ENCODE assay signal across 1 cellular context in the genomic region with DNA sequence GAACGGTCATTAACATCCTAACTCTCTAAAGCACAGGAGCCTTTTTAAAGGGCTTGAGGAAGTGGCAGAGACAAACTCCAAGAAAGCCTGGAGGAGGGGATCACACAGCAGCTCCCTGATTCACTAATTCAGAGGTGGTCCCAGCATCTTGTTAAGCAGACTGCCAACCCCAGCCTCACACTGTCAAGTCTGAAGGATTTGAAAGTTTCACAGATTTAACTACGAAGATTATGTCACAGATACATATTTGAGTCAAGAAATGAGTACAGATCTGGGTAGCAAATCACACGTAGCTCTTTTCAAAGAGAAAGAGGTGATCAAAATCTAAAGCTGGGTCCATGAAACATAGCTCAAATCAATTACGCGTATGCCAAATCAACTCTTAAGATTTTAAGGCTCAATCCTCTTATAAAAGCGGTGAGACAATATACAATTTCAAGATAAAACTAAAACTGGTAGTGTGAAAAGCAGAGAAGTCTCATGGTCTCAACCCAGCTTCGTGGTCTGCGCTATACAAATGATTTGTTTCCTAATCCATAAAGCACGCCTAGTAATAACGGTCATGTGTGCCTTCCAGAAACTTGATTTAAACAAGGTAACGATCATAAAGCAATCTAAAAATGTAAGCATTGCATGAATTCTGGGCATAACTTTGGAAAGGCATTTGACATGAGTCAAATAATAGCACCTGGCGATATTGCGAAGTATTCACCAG.
TF ChIP-seq lines count a peak whose summit lies in the region.

No MANE protein-coding gene starts in this region.

TF ChIP-seq in WTC11, 78 proteins besides CTCF, POLR2A, EP300 and RAD21 (continued from another document):
- TF ChIP-seq, protein P1, sequence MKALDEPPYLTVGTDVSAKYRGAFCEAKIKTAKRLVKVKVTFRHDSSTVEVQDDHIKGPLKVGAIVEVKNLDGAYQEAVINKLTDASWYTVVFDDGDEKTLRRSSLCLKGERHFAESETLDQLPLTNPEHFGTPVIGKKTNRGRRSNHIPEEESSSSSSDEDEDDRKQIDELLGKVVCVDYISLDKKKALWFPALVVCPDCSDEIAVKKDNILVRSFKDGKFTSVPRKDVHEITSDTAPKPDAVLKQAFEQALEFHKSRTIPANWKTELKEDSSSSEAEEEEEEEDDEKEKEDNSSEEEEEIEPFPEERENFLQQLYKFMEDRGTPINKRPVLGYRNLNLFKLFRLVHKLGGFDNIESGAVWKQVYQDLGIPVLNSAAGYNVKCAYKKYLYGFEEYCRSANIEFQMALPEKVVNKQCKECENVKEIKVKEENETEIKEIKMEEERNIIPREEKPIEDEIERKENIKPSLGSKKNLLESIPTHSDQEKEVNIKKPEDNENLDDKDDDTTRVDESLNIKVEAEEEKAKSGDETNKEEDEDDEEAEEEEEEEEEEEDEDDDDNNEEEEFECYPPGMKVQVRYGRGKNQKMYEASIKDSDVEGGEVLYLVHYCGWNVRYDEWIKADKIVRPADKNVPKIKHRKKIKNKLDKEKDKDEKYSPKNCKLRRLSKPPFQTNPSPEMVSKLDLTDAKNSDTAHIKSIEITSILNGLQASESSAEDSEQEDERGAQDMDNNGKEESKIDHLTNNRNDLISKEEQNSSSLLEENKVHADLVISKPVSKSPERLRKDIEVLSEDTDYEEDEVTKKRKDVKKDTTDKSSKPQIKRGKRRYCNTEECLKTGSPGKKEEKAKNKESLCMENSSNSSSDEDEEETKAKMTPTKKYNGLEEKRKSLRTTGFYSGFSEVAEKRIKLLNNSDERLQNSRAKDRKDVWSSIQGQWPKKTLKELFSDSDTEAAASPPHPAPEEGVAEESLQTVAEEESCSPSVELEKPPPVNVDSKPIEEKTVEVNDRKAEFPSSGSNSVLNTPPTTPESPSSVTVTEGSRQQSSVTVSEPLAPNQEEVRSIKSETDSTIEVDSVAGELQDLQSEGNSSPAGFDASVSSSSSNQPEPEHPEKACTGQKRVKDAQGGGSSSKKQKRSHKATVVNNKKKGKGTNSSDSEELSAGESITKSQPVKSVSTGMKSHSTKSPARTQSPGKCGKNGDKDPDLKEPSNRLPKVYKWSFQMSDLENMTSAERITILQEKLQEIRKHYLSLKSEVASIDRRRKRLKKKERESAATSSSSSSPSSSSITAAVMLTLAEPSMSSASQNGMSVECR (CRISPR knock-in tag; IDR thresholded peaks at IDR 0.05; ENCODE audit: borderline replicate concordance): no peak
- TF ChIP-seq TP53 (CRISPR knock-in tag; IDR thresholded peaks at IDR 0.05) (no peak), ESRRA (CRISPR knock-in tag; IDR thresholded peaks at IDR 0.05; ENCODE audit: borderline replicate concordance) (no peak), JUN (CRISPR knock-in tag; IDR thresholded peaks at IDR 0.05) (no peak), ZNF219 (CRISPR knock-in tag; IDR thresholded peaks at IDR 0.05; ENCODE audit: borderline replicate concordance) (no peak), ETV6 (CRISPR knock-in tag; IDR thresholded peaks at IDR 0.05) (no peak), E2F1 (CRISPR knock-in tag; IDR thresholded peaks at IDR 0.05) (no peak)
- TF ChIP-seq, protein P2, sequence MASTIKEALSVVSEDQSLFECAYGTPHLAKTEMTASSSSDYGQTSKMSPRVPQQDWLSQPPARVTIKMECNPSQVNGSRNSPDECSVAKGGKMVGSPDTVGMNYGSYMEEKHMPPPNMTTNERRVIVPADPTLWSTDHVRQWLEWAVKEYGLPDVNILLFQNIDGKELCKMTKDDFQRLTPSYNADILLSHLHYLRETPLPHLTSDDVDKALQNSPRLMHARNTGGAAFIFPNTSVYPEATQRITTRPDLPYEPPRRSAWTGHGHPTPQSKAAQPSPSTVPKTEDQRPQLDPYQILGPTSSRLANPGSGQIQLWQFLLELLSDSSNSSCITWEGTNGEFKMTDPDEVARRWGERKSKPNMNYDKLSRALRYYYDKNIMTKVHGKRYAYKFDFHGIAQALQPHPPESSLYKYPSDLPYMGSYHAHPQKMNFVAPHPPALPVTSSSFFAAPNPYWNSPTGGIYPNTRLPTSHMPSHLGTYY (CRISPR knock-in tag; IDR thresholded peaks at IDR 0.05): no peak
